In the genomic region with DNA sequence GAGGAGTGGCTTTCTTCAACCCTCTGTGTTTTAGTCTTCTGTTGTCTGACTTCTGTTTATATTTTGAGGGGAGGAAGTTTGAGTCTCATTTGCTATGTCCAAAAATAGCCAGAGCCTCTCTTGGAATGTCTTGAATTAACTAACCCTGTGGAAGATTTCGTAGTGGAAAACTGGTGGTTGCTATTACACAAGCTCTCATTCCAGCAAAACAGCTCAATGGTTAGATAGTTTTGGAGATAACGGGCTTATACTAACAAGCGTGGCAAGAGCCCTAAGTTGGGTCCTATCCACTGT, we compare ENCODE assay signal across 8 cellular contexts. TPM values are rescaled to one million over a fixed set of nuclear protein-coding genes. Genes with fewer than 3 reads are reported as not detected.
A peak's percentile ranks its signal among the peaks of the same experiment; 100 is the strongest.
DNase-seq lines count a peak whose midpoint lies in the region; ATAC-seq and TF ChIP-seq lines count a peak whose summit lies in the region.

No MANE protein-coding gene starts in this region.

- H3K4me3 ChIP-seq in iPS DF 6.9 (ENCODE audit: low read length) = peak overlapping the region; percentile 77; the same call in 1 of the 2 replicates
- H3K4me3 ChIP-seq in retinal pigment epithelial cell (ENCODE audit: low read length) = peak overlapping the region; percentile 79

- H3K27me3 Mint-ChIP-seq in brain = peaks cover 24% of the 10 kb centered on the region

- no CpG with 5 or more reads among the region's 3 CpGs for WGBS in iPS DF 6.9 (ENCODE audit: insufficient coverage, insufficient read length)

- no peaks in the 10 kb centered on the region for H3K9me3 ChIP-seq in iPS DF 6.9 (ENCODE audit: control insufficient read depth, insufficient read depth, low read length)

- peaks cover 4% of the 10 kb centered on the region for H3K36me3 Mint-ChIP-seq in brain

- peak overlapping the region in 3 of 5 experiments; percentile 63 to 75 (median 69) for H3K27ac Mint-ChIP-seq in brain

- no peak overlapping the region for H3K27ac ChIP-seq in iPS DF 6.9 (ENCODE audit: low read length)

- peaks cover 7% of the 10 kb centered on the region; the same call in 1 of the 2 replicates for H3K4me1 ChIP-seq in iPS DF 6.9 (ENCODE audit: control insufficient read depth, insufficient read depth, low read length)

- TF ChIP-seq CTCF in brain (conservative IDR thresholded peaks at IDR 0.05) (no peak), retinal pigment epithelial cell (conservative IDR thresholded peaks at IDR 0.05; ENCODE audit: low read depth, low read length) (no peak)

- peak overlapping the region; percentile 83 to 91 (median 87) for H3K4me3 Mint-ChIP-seq in brain

- DNase-seq in GM04504 (ENCODE audit: low read depth) (peak; percentile 77), iPS DF 6.9 (ENCODE audit: low read depth, low spot score) (no peak), retinal pigment epithelial cell (ENCODE audit: low read depth) (no peak), SW480 (ENCODE audit: low spot score) (no peak), T-helper 9 cell (no peak)

- H3K27me3 ChIP-seq in iPS DF 6.9 (ENCODE audit: control insufficient read depth, insufficient read depth, low read length) = no peaks in the 10 kb centered on the region

- H3K4me1 Mint-ChIP-seq in brain = peaks cover 53% of the 10 kb centered on the region

- peaks cover 12% of the 10 kb centered on the region; the same call in 1 of the 2 replicates for H3K36me3 ChIP-seq in iPS DF 6.9 (ENCODE audit: control insufficient read depth, insufficient read depth, low read length)

- no peaks in the 10 kb centered on the region for H3K9me3 Mint-ChIP-seq in brain

- no peak for ATAC-seq in GM21619 (IDR thresholded peaks at IDR 0.05; ENCODE audit: unreplicated experiment)
- ATAC-seq in HG02840 (IDR thresholded peaks at IDR 0.05; ENCODE audit: low FRiP score, unreplicated experiment) = no peak

RNA-seq across cellular contexts. Expression of a gene that starts 1.6 kb away (rescaled TPM):
- polyA plus RNA-seq in brain (ENCODE audit: insufficient read depth, low read depth, low replicate concordance) = 21.4 TPM
